ENCODE assay signal across 10 cellular contexts in the genomic region with DNA sequence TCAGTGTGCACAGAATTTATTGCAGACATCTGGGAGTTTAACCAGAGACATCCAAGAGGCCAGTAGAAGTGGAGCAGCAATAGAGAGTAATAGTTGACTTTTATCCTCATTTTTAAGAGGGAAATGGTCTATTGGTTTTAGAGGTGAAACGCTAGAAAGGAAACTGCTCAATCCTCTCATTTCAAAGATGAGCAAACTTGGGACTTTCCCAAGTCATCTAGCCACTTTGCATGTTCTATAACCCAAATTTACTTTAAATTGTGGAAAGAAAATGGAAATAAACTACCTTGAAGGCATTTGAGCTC.
DNase-seq lines count a peak whose midpoint lies in the region; ATAC-seq, FAIRE-seq and TF ChIP-seq lines count a peak whose summit lies in the region.
"Had no signal": no experiment of that assay in that cellular context is flagged by ENCODE, and none has a peak within 500 bp of the region (broad histone marks: within the 10 kb centered on the region; RNA-seq: fewer than 3 reads in every experiment).

No MANE protein-coding gene starts in this region.

- no peak overlapping the region for H3K9ac ChIP-seq in kidney (ENCODE audit: low read length in 2 of 2)

- no peaks in the 10 kb centered on the region for H3K27me3 Mint-ChIP-seq in T-helper 17 cell
- no peaks in the 10 kb centered on the region for H3K27me3 Mint-ChIP-seq in glutamatergic neuron (ENCODE audit: unreplicated experiment)

- H3K4me3 Mint-ChIP-seq in T-helper 17 cell (no peak overlapping the region), glutamatergic neuron (ENCODE audit: unreplicated experiment) (no peak overlapping the region)

- H3K9me3 Mint-ChIP-seq in glutamatergic neuron (ENCODE audit: unreplicated experiment) = peaks cover 2% of the 10 kb centered on the region

- TF ChIP-seq CTCF in GM10248 (IDR thresholded peaks at IDR 0.05; ENCODE audit: control extremely low read depth, extremely low read depth, low read depth, missing control alignments) (no peak), kidney (IDR thresholded peaks at IDR 0.05; ENCODE audit: borderline replicate concordance, extremely low read depth, insufficient read depth) (no peak), glutamatergic neuron (IDR thresholded peaks at IDR 0.05; ENCODE audit: partially characterized antibody, unreplicated experiment) (no peak)

- H3K36me3 ChIP-seq in kidney (ENCODE audit: control insufficient read depth in 1 of 2, insufficient read depth in 2 of 2, low read length in 2 of 2) = no peaks in the 10 kb centered on the region

- H3K4me1 ChIP-seq in kidney (ENCODE audit: control insufficient read depth in 1 of 2, insufficient read depth in 1 of 2, low read depth in 1 of 2, low read length in 2 of 2) = no peaks in the 10 kb centered on the region

- FAIRE-seq in kidney (lab: Jason Lieb, UNC) = no peak

- H3K4me3 ChIP-seq in kidney (ENCODE audit: low read length in 2 of 2) = no peak overlapping the region

- ATAC-seq in GM19328 (IDR thresholded peaks at IDR 0.05; ENCODE audit: unreplicated experiment) (peak; percentile 28), HG02884 (IDR thresholded peaks at IDR 0.05; ENCODE audit: unreplicated experiment) (peak; percentile 43), T-helper 17 cell (peak; percentile 41)

- intact Hi-C loops in kidney (cut with DNase I) = no loop called here

- H3K27ac Mint-ChIP-seq in T-helper 17 cell = peak overlapping the region; percentile 82
- H3K27ac Mint-ChIP-seq in glutamatergic neuron (ENCODE audit: unreplicated experiment) = no peak overlapping the region

- H3K4me1 Mint-ChIP-seq in T-helper 17 cell = peaks cover 39% of the 10 kb centered on the region
- H3K4me1 Mint-ChIP-seq in glutamatergic neuron (ENCODE audit: low read depth, unreplicated experiment) = peaks cover 3% of the 10 kb centered on the region

- H3K27ac ChIP-seq in kidney (ENCODE audit: low read depth in 2 of 2, low read length in 2 of 2) = no peak overlapping the region

- CTCF ChIA-PET in GM10248 (lab: Yijun Ruan, JAX) = interaction anchor here (1.7 to 3.3 kb wide), 2 partner anchors 10 to 20 kb away, joined by 5 to 14 read pairs; no protein-coding TSS in a partner anchor

- DNase-seq in GM10248 (ENCODE audit: extremely low spot score) = peak; percentile 17
- DNase-seq in T-helper 17 cell = no peak
- no peak for DNase-seq in NOMO-1 treated with DMSO at 0.1 percent for 48 hours (lab: John Stamatoyannopoulos, UW; ENCODE audit: unreplicated experiment)
- no peak for DNase-seq in kidney
- DNase-seq in NCI-H1436 (lab: John Stamatoyannopoulos, UW) = no peak
- DNase-seq in glutamatergic neuron = no peak
- DNase-seq: mesendoderm, NCI-H526 had no signal

- POLR2A ChIA-PET in GM10248 (lab: Yijun Ruan, JAX) = no interaction called here

- H3K9me3 ChIP-seq in T-helper 17 cell (ENCODE audit: control insufficient read depth, low read length, poor library complexity, severe bottlenecking) (no peaks in the 10 kb centered on the region), kidney (ENCODE audit: control insufficient read depth in 1 of 2, low read length in 2 of 2) (no peaks in the 10 kb centered on the region)

- H3K36me3 Mint-ChIP-seq in T-helper 17 cell (ENCODE audit: low read depth) = peaks cover 3% of the 10 kb centered on the region
- no peaks in the 10 kb centered on the region for H3K36me3 Mint-ChIP-seq in glutamatergic neuron (ENCODE audit: unreplicated experiment)
